In genomic region chr4:18441676-18442075, GRCh38 we compare ENCODE assay signal across 22 cellular contexts.
"Had no signal": no experiment of that assay in that cellular context is flagged by ENCODE, and none has a peak within 500 bp of the region (broad histone marks: within the 10 kb centered on the region; RNA-seq: fewer than 3 reads in every experiment).

No MANE protein-coding gene starts in this region.

- H3K4me1 Mint-ChIP-seq: endodermal cell had no signal

- ATAC-seq: effector memory CD8-positive, alpha-beta T cell; esophagus mucosa; foreskin keratinocyte; gastrocnemius medialis; gastroesophageal sphincter had no signal

- DNase-seq: colonic mucosa; cortex of kidney; dermis blood vessel endothelial cell; dorsolateral prefrontal cortex; effector CD4-positive, alpha-beta T cell; effector CD8-positive, alpha-beta T cell; effector memory CD4-positive, alpha-beta T cell; effector memory CD8-positive, alpha-beta T cell; endodermal cell; erythroblast; esophagus squamous epithelium; foreskin fibroblast; foreskin keratinocyte; foreskin melanocyte; gastrocnemius medialis; glutamatergic neuron; head of caudate nucleus; heart left ventricle; heart right ventricle had no signal

- H3K4me3 Mint-ChIP-seq: dendritic cell treated with granulocyte-macrophage colony-stimulating factor and Interleukin-4, amounts not matched to agents 40 ng/mL and 50 ng/mL, for 4 days; effector memory CD8-positive, alpha-beta T cell; endodermal cell had no signal

- H3K27ac Mint-ChIP-seq: dendritic cell treated with granulocyte-macrophage colony-stimulating factor and Interleukin-4, amounts not matched to agents 40 ng/mL and 50 ng/mL, for 4 days; effector memory CD8-positive, alpha-beta T cell; endodermal cell had no signal

- H3K27me3 Mint-ChIP-seq: dendritic cell treated with granulocyte-macrophage colony-stimulating factor and Interleukin-4, amounts not matched to agents 40 ng/mL and 50 ng/mL, for 4 days; effector memory CD8-positive, alpha-beta T cell had no signal
